In the genomic region with DNA sequence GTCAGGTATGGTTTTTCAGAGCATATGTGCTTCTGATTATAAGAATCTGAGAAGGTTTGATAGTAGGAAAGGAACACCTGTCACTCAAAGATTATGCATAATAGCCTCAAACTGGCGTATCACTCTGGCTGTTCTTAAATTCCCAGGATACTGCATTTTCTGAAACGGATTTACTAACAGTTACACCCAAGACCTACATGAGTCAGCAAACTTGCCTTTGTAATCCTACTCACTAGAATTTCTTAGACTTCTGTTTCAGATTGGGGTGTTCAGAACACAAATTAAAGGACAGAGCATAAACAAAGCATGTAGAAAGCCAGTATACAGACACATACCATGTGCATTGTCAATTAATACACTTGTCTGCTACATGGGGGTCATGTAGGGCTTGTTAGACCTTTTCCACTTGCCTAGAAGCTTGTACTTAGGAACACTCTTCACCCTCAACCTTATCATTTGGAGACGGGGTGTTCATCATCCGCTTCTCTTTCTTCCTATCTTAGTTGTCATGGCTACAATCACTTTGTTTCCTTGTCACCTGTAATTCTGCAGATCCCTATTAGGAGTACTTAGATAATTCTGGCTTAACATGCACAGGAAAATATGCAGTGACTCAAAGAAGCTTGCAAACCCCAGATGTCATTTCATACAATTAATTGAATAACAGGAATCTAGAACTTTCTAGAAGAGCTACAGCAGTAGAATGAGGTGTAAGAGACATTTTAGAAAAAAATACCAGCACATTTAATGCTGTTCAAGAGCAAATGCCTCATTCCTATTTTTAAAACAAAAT, we compare ENCODE assay signal across 18 cellular contexts.
DNase-seq lines count a peak whose midpoint lies in the region; ATAC-seq and TF ChIP-seq lines count a peak whose summit lies in the region.
"Had no signal": no experiment of that assay in that cellular context is flagged by ENCODE, and none has a peak within 500 bp of the region (broad histone marks: within the 10 kb centered on the region; RNA-seq: fewer than 3 reads in every experiment).

No MANE protein-coding gene starts in this region.

- TF ChIP-seq RAD21 in SK-N-SH (IDR thresholded peaks at IDR 0.05; ENCODE audit: low read length) = no peak

- H3F3A ChIP-seq in GM23248 (ENCODE audit: insufficient read depth) = no peaks in the 10 kb centered on the region
- no peaks in the 10 kb centered on the region for H3F3A ChIP-seq in SK-N-SH (replicated peaks; ENCODE audit: insufficient read depth)

- peak; percentile 11 for DNase-seq in GM23248
- peak; percentile 54 for DNase-seq in NCI-H146 treated with DMSO at 0.1 percent for 48 hours (lab: John Stamatoyannopoulos, UW; ENCODE audit: unreplicated experiment)
- DNase-seq in astrocyte of the spinal cord (ENCODE audit: low read depth, low spot score) = peak; percentile 16
- DNase-seq in myocyte (ENCODE audit: low read depth) = peak; percentile 18
- DNase-seq in SK-N-SH = no peak
- DNase-seq in SW 1271 (lab: John Stamatoyannopoulos, UW) = no peak
- DNase-seq in SKM-1 (lab: John Stamatoyannopoulos, UW; ENCODE audit: unreplicated experiment) = no peak
- DNase-seq: Caco-2; CD4-positive, CD25-positive, alpha-beta regulatory T cell; NCI-H1048; NCI-H1436 treated with DMSO at 0.1 percent for 48 hours; NCI-H345; NCI-H526; NK-92 treated with Interleukin-12 subunit alpha and Interleukin-12 subunit beta, amount 100 ng/mL, for 24 hours; SHP77 treated with DMSO at 0.1 percent for 48 hours had no signal

- H3K36me3 ChIP-seq in GM23248 (ENCODE audit: low read depth) (no peaks in the 10 kb centered on the region), SK-N-SH (replicated peaks in 1 of 2; ENCODE audit: control insufficient read depth in 1 of 2, insufficient read depth in 2 of 2, low read length in 1 of 2) (no peaks in the 10 kb centered on the region)
- H3K36me3 ChIP-seq: HAP-1 had no signal

- H3K4me3 ChIP-seq in GM23248 (no peak overlapping the region), astrocyte of the spinal cord (ENCODE audit: low read depth, low read length) (no peak overlapping the region), SK-N-SH (ENCODE audit: low read depth in 2 of 2, low read length in 1 of 2) (no peak overlapping the region)
- H3K4me3 ChIP-seq: HAP-1, K562 had no signal

- H3K4me2 ChIP-seq in GM23248 (ENCODE audit: unreplicated experiment) (no peak overlapping the region), SK-N-SH (no peak overlapping the region)

- ATAC-seq in GM19455 (IDR thresholded peaks at IDR 0.05; ENCODE audit: unreplicated experiment) = no peak
- ATAC-seq: K562 had no signal

- H3K9me2 ChIP-seq in GM23248 (ENCODE audit: insufficient read depth) (no peaks in the 10 kb centered on the region), SK-N-SH (no peaks in the 10 kb centered on the region)

- H3K27ac ChIP-seq in GM23248 = no peak overlapping the region
- H3K27ac ChIP-seq in SK-N-SH (ENCODE audit: low read depth in 2 of 2, low read length in 1 of 2) = no peak overlapping the region

- no peaks in the 10 kb centered on the region for H4K20me1 ChIP-seq in GM23248 (ENCODE audit: insufficient read depth)
- no peaks in the 10 kb centered on the region for H4K20me1 ChIP-seq in SK-N-SH (ENCODE audit: insufficient read depth)

- no peaks in the 10 kb centered on the region for H3K79me2 ChIP-seq in GM23248 (ENCODE audit: insufficient read depth)
- no peaks in the 10 kb centered on the region for H3K79me2 ChIP-seq in SK-N-SH (ENCODE audit: insufficient read depth)

- 10 to 16% methylated on average over 4 of the region's 4 CpGs for WGBS in GM23248 (ENCODE audit: low coverage in 1 of 2, low lambda C conversion rate in 2 of 2, missing lambda C conversion rate in 2 of 2), 2 experiments
- 63% methylated on average over 4 of the region's 4 CpGs for WGBS in SK-N-SH (ENCODE audit: low lambda C conversion rate)

- H3K9me3 ChIP-seq in GM23248 (ENCODE audit: low read depth) = no peaks in the 10 kb centered on the region
- no peaks in the 10 kb centered on the region for H3K9me3 ChIP-seq in SK-N-SH
- H3K9me3 ChIP-seq: Caco-2, HAP-1 had no signal

- H3K27me3 ChIP-seq in GM23248 (replicated peaks; ENCODE audit: insufficient read depth) (no peaks in the 10 kb centered on the region), SK-N-SH (ENCODE audit: insufficient read depth) (no peaks in the 10 kb centered on the region)

- CTCF ChIA-PET in SK-N-SH (lab: Yijun Ruan, JAX) = no interaction called here

- H3K4me1 ChIP-seq in GM23248 (ENCODE audit: insufficient read depth) (no peaks in the 10 kb centered on the region), SK-N-SH (ENCODE audit: control insufficient read depth in 1 of 2, insufficient read depth in 2 of 2, low read depth in 1 of 2, low read length in 1 of 2) (no peaks in the 10 kb centered on the region)
- H3K4me1 ChIP-seq: Caco-2, HAP-1 had no signal

- TF ChIP-seq CTCF in astrocyte of the spinal cord (IDR thresholded peaks at IDR 0.05; ENCODE audit: low read depth, low read length) = no peak
- no peak for TF ChIP-seq CTCF in SK-N-SH (IDR thresholded peaks at IDR 0.05)

- no peak overlapping the region for H3K9ac ChIP-seq in GM23248
- H3K9ac ChIP-seq in SK-N-SH = no peak overlapping the region

- H2AFZ ChIP-seq in GM23248 (no peak overlapping the region), SK-N-SH (ENCODE audit: low read depth) (no peak overlapping the region)

- no peak for TF ChIP-seq EP300 in SK-N-SH (IDR thresholded peaks at IDR 0.05; ENCODE audit: borderline replicate concordance in 1 of 2, low read depth in 1 of 2, low read length in 1 of 2)

- in situ Hi-C loops in GM23248 (cut with MboI) = no loop called here
- in situ Hi-C loops in astrocyte of the spinal cord (cut with HindIII; ENCODE audit: low sequenced_read_pairs) = no loop called here

- POLR2A ChIA-PET in SK-N-SH (lab: Yijun Ruan, JAX) = no interaction called here

TF ChIP-seq in SK-N-SH, 30 proteins besides CTCF, POLR2A, EP300 and RAD21:
- TF ChIP-seq, protein P1, sequence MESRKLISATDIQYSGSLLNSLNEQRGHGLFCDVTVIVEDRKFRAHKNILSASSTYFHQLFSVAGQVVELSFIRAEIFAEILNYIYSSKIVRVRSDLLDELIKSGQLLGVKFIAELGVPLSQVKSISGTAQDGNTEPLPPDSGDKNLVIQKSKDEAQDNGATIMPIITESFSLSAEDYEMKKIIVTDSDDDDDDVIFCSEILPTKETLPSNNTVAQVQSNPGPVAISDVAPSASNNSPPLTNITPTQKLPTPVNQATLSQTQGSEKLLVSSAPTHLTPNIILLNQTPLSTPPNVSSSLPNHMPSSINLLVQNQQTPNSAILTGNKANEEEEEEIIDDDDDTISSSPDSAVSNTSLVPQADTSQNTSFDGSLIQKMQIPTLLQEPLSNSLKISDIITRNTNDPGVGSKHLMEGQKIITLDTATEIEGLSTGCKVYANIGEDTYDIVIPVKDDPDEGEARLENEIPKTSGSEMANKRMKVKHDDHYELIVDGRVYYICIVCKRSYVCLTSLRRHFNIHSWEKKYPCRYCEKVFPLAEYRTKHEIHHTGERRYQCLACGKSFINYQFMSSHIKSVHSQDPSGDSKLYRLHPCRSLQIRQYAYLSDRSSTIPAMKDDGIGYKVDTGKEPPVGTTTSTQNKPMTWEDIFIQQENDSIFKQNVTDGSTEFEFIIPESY (IDR thresholded peaks at IDR 0.05; ENCODE audit: borderline replicate concordance, low read depth) = no peak
- TF ChIP-seq, protein P2, sequence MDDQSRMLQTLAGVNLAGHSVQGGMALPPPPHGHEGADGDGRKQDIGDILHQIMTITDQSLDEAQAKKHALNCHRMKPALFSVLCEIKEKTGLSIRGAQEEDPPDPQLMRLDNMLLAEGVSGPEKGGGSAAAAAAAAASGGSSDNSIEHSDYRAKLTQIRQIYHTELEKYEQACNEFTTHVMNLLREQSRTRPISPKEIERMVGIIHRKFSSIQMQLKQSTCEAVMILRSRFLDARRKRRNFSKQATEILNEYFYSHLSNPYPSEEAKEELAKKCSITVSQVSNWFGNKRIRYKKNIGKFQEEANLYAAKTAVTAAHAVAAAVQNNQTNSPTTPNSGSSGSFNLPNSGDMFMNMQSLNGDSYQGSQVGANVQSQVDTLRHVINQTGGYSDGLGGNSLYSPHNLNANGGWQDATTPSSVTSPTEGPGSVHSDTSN (IDR thresholded peaks at IDR 0.05) = no peak
- TF ChIP-seq CHD2 (IDR thresholded peaks at IDR 0.05; ENCODE audit: low read length, partially characterized antibody) = no peak
- TF ChIP-seq JUND (IDR thresholded peaks at IDR 0.05) = no peak
- TF ChIP-seq ELF1 (IDR thresholded peaks at IDR 0.05) = no peak
- TF ChIP-seq EZH2phosphoT487 (IDR thresholded peaks at IDR 0.05; ENCODE audit: borderline replicate concordance, low read depth) = no peak
- TF ChIP-seq, protein P3, sequence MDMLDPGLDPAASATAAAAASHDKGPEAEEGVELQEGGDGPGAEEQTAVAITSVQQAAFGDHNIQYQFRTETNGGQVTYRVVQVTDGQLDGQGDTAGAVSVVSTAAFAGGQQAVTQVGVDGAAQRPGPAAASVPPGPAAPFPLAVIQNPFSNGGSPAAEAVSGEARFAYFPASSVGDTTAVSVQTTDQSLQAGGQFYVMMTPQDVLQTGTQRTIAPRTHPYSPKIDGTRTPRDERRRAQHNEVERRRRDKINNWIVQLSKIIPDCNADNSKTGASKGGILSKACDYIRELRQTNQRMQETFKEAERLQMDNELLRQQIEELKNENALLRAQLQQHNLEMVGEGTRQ (IDR thresholded peaks at IDR 0.05; ENCODE audit: borderline replicate concordance, low read depth, low read length) = no peak
- no peak for TF ChIP-seq NRF1 (IDR thresholded peaks at IDR 0.05; ENCODE audit: low read depth, low read length)
- TF ChIP-seq SIN3A (IDR thresholded peaks at IDR 0.05; ENCODE audit: borderline replicate concordance, low read depth, low read length) = no peak
- no peak for TF ChIP-seq MXI1 (IDR thresholded peaks at IDR 0.05; ENCODE audit: low read depth, low read length)
- no peak for TF ChIP-seq TEAD4 (IDR thresholded peaks at IDR 0.05; ENCODE audit: borderline replicate concordance, insufficient read depth)
- TF ChIP-seq NFIC (IDR thresholded peaks at IDR 0.05; ENCODE audit: borderline replicate concordance) = no peak
- TF ChIP-seq POLR2AphosphoS5 (IDR thresholded peaks at IDR 0.05; ENCODE audit: low read depth, low read length) = no peak
- TF ChIP-seq RCOR1 (IDR thresholded peaks at IDR 0.05; ENCODE audit: low read length) = no peak
- no peak for TF ChIP-seq FOSL2 (IDR thresholded peaks at IDR 0.05; ENCODE audit: borderline replicate concordance, low read depth)
- TF ChIP-seq TCF12 (IDR thresholded peaks at IDR 0.05) = no peak
- TF ChIP-seq GATA2 (CRISPR knock-in tag; IDR thresholded peaks at IDR 0.05) = no peak
- TF ChIP-seq, protein P4, sequence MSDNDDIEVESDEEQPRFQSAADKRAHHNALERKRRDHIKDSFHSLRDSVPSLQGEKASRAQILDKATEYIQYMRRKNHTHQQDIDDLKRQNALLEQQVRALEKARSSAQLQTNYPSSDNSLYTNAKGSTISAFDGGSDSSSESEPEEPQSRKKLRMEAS (IDR thresholded peaks at IDR 0.05; ENCODE audit: low read depth) = no peak

Comparison
In these comparisons a context has a peak if more than half of its experiments do, and no peak if none do; other contexts are left out.
1. DNase-seq: peak in GM23248 (single experiment), NCI-H146 treated with DMSO at 0.1 percent for 48 hours (single experiment), astrocyte of the spinal cord (single experiment) and myocyte (single experiment); none in SK-N-SH (single experiment), SW 1271 (0 of 2) and SKM-1 (single experiment).